8 cellular contexts compared by ENCODE assay signal in the genomic region with DNA sequence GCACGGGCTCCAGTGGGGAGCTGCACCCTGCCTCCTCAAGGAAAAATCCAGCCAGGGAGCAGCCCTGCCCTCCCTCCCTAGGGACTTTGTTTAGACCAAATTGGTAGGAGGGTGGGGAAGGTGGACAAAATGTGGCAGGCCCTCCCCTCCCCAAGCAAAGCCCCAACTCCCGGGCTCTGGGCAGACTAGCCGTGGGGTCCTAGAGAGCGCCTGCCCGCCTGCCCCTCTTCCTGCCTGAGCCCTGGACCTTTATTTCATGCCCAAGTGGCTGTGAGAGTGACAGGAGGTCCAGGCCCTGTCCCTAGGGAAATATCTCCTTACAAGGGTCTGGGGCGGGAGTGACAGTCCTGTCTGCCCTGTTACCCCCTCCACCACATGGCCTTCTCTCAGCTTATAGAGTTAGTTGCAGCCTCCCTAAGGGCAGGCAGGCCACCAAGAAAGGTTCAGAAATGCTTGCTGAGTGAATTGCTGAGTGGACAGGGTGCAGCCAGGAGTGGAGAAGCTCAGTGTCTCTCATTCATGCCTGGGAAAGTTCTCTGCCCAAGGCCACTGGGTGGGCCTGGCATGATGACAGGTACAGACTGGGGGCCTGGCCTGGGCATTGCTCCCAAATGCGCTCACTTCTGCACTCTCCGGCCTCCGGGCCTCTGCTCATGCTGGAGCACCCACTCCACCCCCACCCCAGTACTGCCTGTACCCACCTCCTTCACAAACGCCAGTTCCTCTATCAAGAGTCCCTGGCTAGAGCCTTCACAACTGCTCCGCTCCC. TPM values are rescaled to one million over a fixed set of nuclear protein-coding genes. Genes with fewer than 3 reads are reported as not detected.
DNase-seq lines count a peak whose midpoint lies in the region; ATAC-seq and TF ChIP-seq lines count a peak whose summit lies in the region.

No MANE protein-coding gene starts in this region.

- peaks cover 35% of the 10 kb centered on the region for H3K36me3 Mint-ChIP-seq in effector memory CD8-positive, alpha-beta T cell (ENCODE audit: insufficient read depth)
- H3K36me3 Mint-ChIP-seq in progenitor cell of endocrine pancreas (ENCODE audit: insufficient read depth): peaks cover 9% of the 10 kb centered on the region

- H3K4me1 ChIP-seq in DND-41 (ENCODE audit: insufficient read depth, low read length): peaks cover 86% of the 10 kb centered on the region

- peaks cover 8% of the 10 kb centered on the region; the same call in 1 of the 2 replicates for H3K36me3 ChIP-seq in DND-41 (ENCODE audit: insufficient read depth, low read length)

- peak overlapping the region; percentile 64 for H3K4me2 ChIP-seq in DND-41 (ENCODE audit: insufficient read depth, low read length)

- no peak overlapping the region for H2AFZ ChIP-seq in DND-41 (ENCODE audit: low read depth, low read length)

- H3K4me1 Mint-ChIP-seq in effector memory CD8-positive, alpha-beta T cell (ENCODE audit: low read depth in 2 of 2): peaks cover 57 to 65% of the 10 kb centered on the region in 2 donors
- H3K4me1 Mint-ChIP-seq in progenitor cell of endocrine pancreas (ENCODE audit: low read depth): peaks cover 24% of the 10 kb centered on the region

- H3K27me3 Mint-ChIP-seq in effector memory CD8-positive, alpha-beta T cell: no peaks in the 10 kb centered on the region
- H3K27me3 Mint-ChIP-seq in progenitor cell of endocrine pancreas: no peaks in the 10 kb centered on the region

- H3K4me3 ChIP-seq in DND-41 (ENCODE audit: low read depth in 1 of 2, low read length in 2 of 2): peak overlapping the region in 1 of 2 experiments; percentile 61; a peak in 1 of 4 replicates

- no peaks in the 10 kb centered on the region; the same call in 1 of the 2 replicates for H4K20me1 ChIP-seq in DND-41 (ENCODE audit: insufficient read depth, low read length)

- DNase-seq in DND-41: peak; percentile 33
- peak; percentile 24 for DNase-seq in RPMI8226
- no peak for DNase-seq in effector memory CD8-positive, alpha-beta T cell
- no peak for DNase-seq in progenitor cell of endocrine pancreas (ENCODE audit: low spot score, unreplicated experiment)
- no peak for DNase-seq in KG1 (lab: John Stamatoyannopoulos, UW)
- no peak for DNase-seq in COR-L47 (lab: John Stamatoyannopoulos, UW)
- DNase-seq in midbrain (lab: John Stamatoyannopoulos, UW): no peak

- peak overlapping the region; percentile 62 for H3K9ac ChIP-seq in DND-41 (ENCODE audit: low read depth, low read length)

- H3K27ac ChIP-seq in DND-41 (ENCODE audit: low read length): peak overlapping the region; percentile 88

- TF ChIP-seq CTCF in DND-41 (IDR thresholded peaks at IDR 0.05; ENCODE audit: borderline replicate concordance, extremely low read depth, low read length, poor library complexity, severe bottlenecking) (no peak), progenitor cell of endocrine pancreas (IDR thresholded peaks at IDR 0.05; ENCODE audit: unreplicated experiment) (no peak)

- H3K9me3 ChIP-seq in DND-41 (ENCODE audit: insufficient read depth, low read length, severe bottlenecking): no peaks in the 10 kb centered on the region

- H3K9me3 Mint-ChIP-seq in effector memory CD8-positive, alpha-beta T cell: no peaks in the 10 kb centered on the region
- H3K9me3 Mint-ChIP-seq in progenitor cell of endocrine pancreas (ENCODE audit: low read depth): no peaks in the 10 kb centered on the region

- peaks cover 38% of the 10 kb centered on the region for H3K79me2 ChIP-seq in DND-41 (ENCODE audit: insufficient read depth, low read length)

- no peaks in the 10 kb centered on the region for H3K27me3 ChIP-seq in DND-41 (ENCODE audit: insufficient read depth, low read length, poor library complexity)

- H3K27ac Mint-ChIP-seq in effector memory CD8-positive, alpha-beta T cell: peak overlapping the region; percentile 97 to 98
- peak overlapping the region; percentile 24 for H3K27ac Mint-ChIP-seq in progenitor cell of endocrine pancreas

- peak overlapping the region; percentile 25 to 56 for H3K4me3 Mint-ChIP-seq in effector memory CD8-positive, alpha-beta T cell
- H3K4me3 Mint-ChIP-seq in progenitor cell of endocrine pancreas (ENCODE audit: low read depth): no peak overlapping the region

- no peak for ATAC-seq in DND-41 (ENCODE audit: insufficient read depth, low read depth)
- ATAC-seq in effector memory CD8-positive, alpha-beta T cell (replicated peaks): no peak
- no peak for ATAC-seq in GM21717 (IDR thresholded peaks at IDR 0.05; ENCODE audit: unreplicated experiment)

RNA-seq across cellular contexts. Expression of a gene that starts 25.2 kb away (rescaled TPM):
- 33.2 and 34.7 TPM in 2 replicates for total RNA-seq in progenitor cell of endocrine pancreas

RNA-seq across cellular contexts. Expression of a gene that starts 55.8 kb away (rescaled TPM):
- total RNA-seq in progenitor cell of endocrine pancreas: 36.9 and 49.7 TPM in 2 replicates

Comparison
In these comparisons a context has a peak if more than half of its experiments do, and no peak if none do; other contexts are left out.
1. DNase-seq: peak in DND-41 (single experiment) and RPMI8226 (single experiment); none in effector memory CD8-positive, alpha-beta T cell (0 of 3), progenitor cell of endocrine pancreas (single experiment), KG1 (single experiment), COR-L47 (single experiment) and midbrain (single experiment).